Comparison of ENCODE assay signal across 16 cellular contexts in genomic region chr6:7047966-7048365, GRCh38. TPM values are rescaled to one million over a fixed set of nuclear protein-coding genes. Genes with fewer than 3 reads are reported as not detected.
DNase-seq lines count a peak whose midpoint lies in the region; ATAC-seq, FAIRE-seq and TF ChIP-seq lines count a peak whose summit lies in the region.
"Had no signal": no experiment of that assay in that cellular context is flagged by ENCODE, and none has a peak within 500 bp of the region (broad histone marks: within the 10 kb centered on the region; RNA-seq: fewer than 3 reads in every experiment).

No MANE protein-coding gene starts in this region.

- TF ChIP-seq POLR2A in K562 (conservative IDR thresholded peaks at IDR 0.05) (no peak), gastrocnemius medialis (IDR thresholded peaks at IDR 0.05) (no peak)

- H3K27ac ChIP-seq in K562 (ENCODE audit: extremely low read depth, low read depth, low read length) (peak overlapping the region; percentile 60), gastrocnemius medialis (peak overlapping the region in 3 of 4 donors; percentile 8 to 55 (median 44))
- H3K27ac ChIP-seq: 22Rv1, coronary artery, esophagus squamous epithelium had no signal

- TF ChIP-seq CTCF in K562 (IDR thresholded peaks at IDR 0.05 in 2 of 3, conservative IDR thresholded peaks at IDR 0.05 in 1 of 3; ENCODE audit: insufficient read depth in 2 of 3, low read depth in 1 of 3, low read length in 3 of 3) = no peak
- TF ChIP-seq CTCF in gastrocnemius medialis (IDR thresholded peaks at IDR 0.05 in 4 of 5, conservative IDR thresholded peaks at IDR 0.05 in 1 of 5) = no peak
- no peak for TF ChIP-seq CTCF in D721Med (IDR thresholded peaks at IDR 0.05; ENCODE audit: insufficient read depth, missing control alignments)

- no peak overlapping the region for H3K4me3 Mint-ChIP-seq in T-cell

- peak; percentile 8 to 33; a peak in 2 of 4 replicates for TF ChIP-seq RAD21 in K562 (CRISPR knock-in tag; conservative IDR thresholded peaks at IDR 0.05 in 1 of 2, IDR thresholded peaks at IDR 0.05 in 1 of 2)

- peak overlapping the region; percentile 81 for H2AFZ ChIP-seq in K562 (ENCODE audit: low read depth, low read length)

- DNase-seq in DMS53 (lab: John Stamatoyannopoulos, UW) (peak; percentile 14), DMS53 treated with DMSO at 0.1 percent for 48 hours (lab: John Stamatoyannopoulos, UW; ENCODE audit: unreplicated experiment) (no peak), MV-4-11 (lab: John Stamatoyannopoulos, UW) (peak; percentile 31), K562 (ENCODE audit: extremely low read depth in 1 of 4, low spot score in 3 of 4) (peak; percentile 41 to 77 (median 60)), gastrocnemius medialis (no peak), D721Med (ENCODE audit: insufficient read length, low spot score) (no peak), T-cell (no peak)
- no peak for DNase-seq in activated CD8-positive, alpha-beta memory T cell treated with anti-CD3 and anti-CD28 coated beads, Interleukin-2, amount 50 U/mL, for 48 hours
- DNase-seq: esophagus squamous epithelium, mesendoderm, NCI-H1417, NCI-H524, Right ventricle myocardium superior had no signal

- H3K27me3 Mint-ChIP-seq in T-cell = no peaks in the 10 kb centered on the region

- WGBS in K562 (ENCODE audit: insufficient coverage, low coverage, missing lambda C conversion rate) = 3% methylated on average over 3 of the region's 3 CpGs

- POLR2A ChIA-PET in K562 (lab: Yijun Ruan, JAX) = interaction anchor here (1.1 to 2.8 kb wide), 7 partner anchors 9 to 49 kb away, joined by 3 to 15 read pairs (median 3); no protein-coding TSS in a partner anchor
- POLR2A ChIA-PET in T-cell (lab: Charles Lee) = interaction anchor here in 1 of 2 donors (0.6 kb wide), 1 partner anchor 111 kb away, joined by 3 read pairs; no protein-coding TSS in a partner anchor

- peak; percentile 60 for TF ChIP-seq EP300 in K562 (IDR thresholded peaks at IDR 0.05; ENCODE audit: low read length)

- no TSS peak for BruUV-seq in K562 (replicated peaks; lab: Mats Ljungman, UMichigan)

- peak; percentile 60 for FAIRE-seq in K562 (lab: Jason Lieb, UNC)
- no peak for FAIRE-seq in D721Med (lab: Jason Lieb, UNC)

- H3K9me3 ChIP-seq in K562 (replicated peaks; ENCODE audit: control insufficient read depth, insufficient read depth, low read depth, low read length) (no peaks in the 10 kb centered on the region), gastrocnemius medialis (no peaks in the 10 kb centered on the region)
- H3K9me3 ChIP-seq: esophagus squamous epithelium had no signal

- H3K4me3 ChIP-seq in K562 (no peak overlapping the region), gastrocnemius medialis (no peak overlapping the region)
- H3K4me3 ChIP-seq: coronary artery, esophagus squamous epithelium had no signal

- H3K4me2 ChIP-seq in K562 (ENCODE audit: insufficient read depth, low read length) = no peak overlapping the region

- H3K4me1 ChIP-seq in K562 (replicated peaks in 1 of 2; ENCODE audit: control insufficient read depth in 2 of 2, insufficient read depth in 2 of 2, low read length in 2 of 2) = peaks cover 10 to 21% of the 10 kb centered on the region in 2 experiments
- H3K4me1 ChIP-seq in gastrocnemius medialis = peaks cover 16 to 22% of the 10 kb centered on the region in 2 donors

- no peak overlapping the region for H3K27ac Mint-ChIP-seq in T-cell
- H3K27ac Mint-ChIP-seq: activated naive CD4-positive, alpha-beta T cell treated with anti-CD3 and anti-CD28 coated beads, Interleukin-2, amount 50 U/mL, for 72 hours had no signal

- peak; percentile 92 for ATAC-seq in K562
- ATAC-seq in gastrocnemius medialis = no peak
- ATAC-seq in T-cell (replicated peaks in 1 of 4) = no peak
- ATAC-seq: activated naive CD4-positive, alpha-beta T cell treated with anti-CD3 and anti-CD28 coated beads, Interleukin-2, amount 50 U/mL, for 72 hours had no signal

- in situ Hi-C loops in K562 (cut with MboI) (no loop called here), gastrocnemius medialis (cut with MboI; ENCODE audit: low sequenced_read_pairs in 4 of 4) (loop anchor here in 1 of 4 donors (10.0 kb wide), 1 partner anchor 123 kb away; no protein-coding TSS in a partner anchor)

- intact Hi-C loops in K562 (cut with micrococcal nuclease) = no loop called here
- intact Hi-C loops in gastrocnemius medialis (cut with DNase I; ENCODE audit: low total_unique reads) = no loop called here

- H3K9me3 Mint-ChIP-seq in T-cell = no peaks in the 10 kb centered on the region
- H3K9me3 Mint-ChIP-seq: activated naive CD4-positive, alpha-beta T cell treated with anti-CD3 and anti-CD28 coated beads, Interleukin-2, amount 50 U/mL, for 72 hours had no signal

- peaks cover 6 to 13% (median 10%) of the 10 kb centered on the region in 3 donors for H3K4me1 Mint-ChIP-seq in T-cell

- H3K9me1 ChIP-seq in K562 (ENCODE audit: control insufficient read depth, insufficient read depth, low read length) = no peaks in the 10 kb centered on the region

- H4K20me1 ChIP-seq in K562 (replicated peaks; ENCODE audit: control insufficient read depth, insufficient read depth, low read length) = no peaks in the 10 kb centered on the region

- no peaks in the 10 kb centered on the region for H3K79me2 ChIP-seq in K562 (ENCODE audit: control insufficient read depth, insufficient read depth, low read length)

- H3K36me3 ChIP-seq in K562 (ENCODE audit: control insufficient read depth, insufficient read depth, low read length) (no peaks in the 10 kb centered on the region), gastrocnemius medialis (no peaks in the 10 kb centered on the region)
- H3K36me3 ChIP-seq: esophagus squamous epithelium had no signal

- CTCF ChIA-PET in K562 (lab: Yijun Ruan, JAX; ENCODE audit: low intra/inter-chr PET ratio) = no interaction called here
- CTCF ChIA-PET in T-cell (lab: Charles Lee) = interaction anchor here (0.6 to 0.7 kb wide), 2 partner anchors 12 to 19 kb away, joined by 3 to 5 read pairs; no protein-coding TSS in a partner anchor

- H3K9ac ChIP-seq in K562 (ENCODE audit: insufficient read depth in 1 of 2, low read depth in 2 of 2, low read length in 2 of 2) = peak overlapping the region in 1 of 2 experiments; percentile 41; a peak in 2 of 4 replicates

- H3K27me3 ChIP-seq in K562 (ENCODE audit: control insufficient read depth in 2 of 2, insufficient read depth in 2 of 2, low read length in 2 of 2) (no peaks in the 10 kb centered on the region), gastrocnemius medialis (no peaks in the 10 kb centered on the region)
- H3K27me3 ChIP-seq: esophagus squamous epithelium had no signal

- H3K36me3 Mint-ChIP-seq in T-cell = no peaks in the 10 kb centered on the region
- H3K36me3 Mint-ChIP-seq: activated naive CD4-positive, alpha-beta T cell treated with anti-CD3 and anti-CD28 coated beads, Interleukin-2, amount 50 U/mL, for 72 hours had no signal

TF ChIP-seq in K562, 482 proteins besides CTCF, POLR2A, EP300 and RAD21 (continues in another document):
- TF ChIP-seq SPI1 (IDR thresholded peaks at IDR 0.05; ENCODE audit: borderline replicate concordance, low read depth, low read length) (peak; percentile 31; the same call in 1 of the 2 replicates), FOXK2 (conservative IDR thresholded peaks at IDR 0.05 in 1 of 2, IDR thresholded peaks at IDR 0.05 in 1 of 2; ENCODE audit: low read depth in 2 of 2) (peak in 1 of 2 experiments; percentile 47; a peak in 1 of 4 replicates), HOXB6 (CRISPR knock-in tag; IDR thresholded peaks at IDR 0.05; ENCODE audit: borderline replicate concordance) (no peak), TRIM28 (IDR thresholded peaks at IDR 0.05) (0 out of 2 replicates have a peak, but pooled peaks have one; percentile 34)
- TF ChIP-seq, protein P1, sequence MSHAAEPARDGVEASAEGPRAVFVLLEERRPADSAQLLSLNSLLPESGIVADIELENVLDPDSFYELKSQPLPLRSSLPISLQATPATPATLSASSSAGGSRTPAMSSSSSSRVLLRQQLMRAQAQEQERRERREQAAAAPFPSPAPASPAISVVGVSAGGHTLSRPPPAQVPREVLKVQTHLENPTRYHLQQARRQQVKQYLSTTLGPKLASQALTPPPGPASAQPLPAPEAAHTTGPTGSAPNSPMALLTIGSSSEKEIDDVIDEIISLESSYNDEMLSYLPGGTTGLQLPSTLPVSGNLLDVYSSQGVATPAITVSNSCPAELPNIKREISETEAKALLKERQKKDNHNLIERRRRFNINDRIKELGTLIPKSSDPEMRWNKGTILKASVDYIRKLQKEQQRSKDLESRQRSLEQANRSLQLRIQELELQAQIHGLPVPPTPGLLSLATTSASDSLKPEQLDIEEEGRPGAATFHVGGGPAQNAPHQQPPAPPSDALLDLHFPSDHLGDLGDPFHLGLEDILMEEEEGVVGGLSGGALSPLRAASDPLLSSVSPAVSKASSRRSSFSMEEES (CRISPR knock-in tag; IDR thresholded peaks at IDR 0.05) = peak; percentile 7; the same call in 1 of the 2 replicates
- TF ChIP-seq, protein P2, sequence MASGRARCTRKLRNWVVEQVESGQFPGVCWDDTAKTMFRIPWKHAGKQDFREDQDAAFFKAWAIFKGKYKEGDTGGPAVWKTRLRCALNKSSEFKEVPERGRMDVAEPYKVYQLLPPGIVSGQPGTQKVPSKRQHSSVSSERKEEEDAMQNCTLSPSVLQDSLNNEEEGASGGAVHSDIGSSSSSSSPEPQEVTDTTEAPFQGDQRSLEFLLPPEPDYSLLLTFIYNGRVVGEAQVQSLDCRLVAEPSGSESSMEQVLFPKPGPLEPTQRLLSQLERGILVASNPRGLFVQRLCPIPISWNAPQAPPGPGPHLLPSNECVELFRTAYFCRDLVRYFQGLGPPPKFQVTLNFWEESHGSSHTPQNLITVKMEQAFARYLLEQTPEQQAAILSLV (tag; IDR thresholded peaks at IDR 0.05) = no peak

RNA-seq across cellular contexts. Expression of gene RREB1, which starts 59.8 kb away (rescaled TPM):
- total RNA-seq in K562 (2011; cell fraction: chromatin; rRNA removed; ENCODE audit: low replicate concordance) = 128 and 141 TPM in 2 replicates
- total RNA-seq in K562 (2011; cell fraction: nucleolus; rRNA removed) = 88.6 and 91.1 TPM in 2 replicates
- total RNA-seq in K562 (2011; cell fraction: nucleoplasm; rRNA removed) = 120 and 166 TPM in 2 replicates
- 19.3 and 34.7 TPM in 2 replicates for total RNA-seq in K562 (2014; rRNA removed)
- 24.3 and 25.0 TPM in 2 replicates for total RNA-seq in K562 (2014; rRNA removed; fragmentation: Illumina TruSeq; extraction: Trizol)
- total RNA-seq in K562 (2015; rRNA removed; fragmentation: Illumina TruSeq; extraction: Trizol) = 21.9 and 22.1 TPM in 2 replicates
- total RNA-seq in K562 (2021) = 64.2 and 65.7 TPM in 2 replicates
- 5.2 and 6.0 TPM in 2 replicates for polyA plus RNA-seq in K562 (2011; rRNA removed)
- polyA plus RNA-seq in K562 (2011; cell fraction: cytosol; rRNA removed) = 5.6 and 6.8 TPM in 2 replicates
- 25.5 and 29.7 TPM in 2 replicates for polyA plus RNA-seq in K562 (2011; cell fraction: nucleus; rRNA removed)
- polyA plus RNA-seq in K562 (2012) = 20.6 and 20.9 TPM in 2 replicates
- polyA plus RNA-seq in K562 (2014; fragmentation: Illumina TruSeq; extraction: Trizol) = 23.6 and 25.9 TPM in 2 replicates
- 1 to 10 TPM; 3.3 to 4.8 TPM for polyA plus RNA-seq in K562 (2014; fragmentation: Nextera tagmentation; extraction: Ambion mirVana)
- 15.6 and 19.6 TPM in 2 replicates for polyA plus RNA-seq in K562 (2014; rRNA removed)
- 42.2 and 45.2 TPM in 2 replicates for polyA minus RNA-seq in K562 (2011; rRNA and poly(A)+ RNA removed)
- polyA minus RNA-seq in K562 (2011; cell fraction: cytosol; rRNA and poly(A)+ RNA removed) = 34.1 and 47.8 TPM in 2 replicates
- 48.1 and 74.3 TPM in 2 replicates for polyA minus RNA-seq in K562 (2011; cell fraction: nucleus; rRNA and poly(A)+ RNA removed)
- total RNA-seq in gastrocnemius medialis = 10 to 100 TPM; 18.0 to 41.3 (median 39.2) TPM
- 10 to 100 TPM; 38.1 to 50.1 (median 39.6) TPM for total RNA-seq in T-cell

Comparison
In these comparisons a context has a peak if more than half of its experiments do, and no peak if none do; other contexts are left out.
1. DNase-seq: peak in DMS53 (single experiment), MV-4-11 (single experiment) and K562 (4 of 4); none in DMS53 treated with DMSO at 0.1 percent for 48 hours (single experiment), gastrocnemius medialis (0 of 2), D721Med (single experiment), T-cell (0 of 34) and activated CD8-positive, alpha-beta memory T cell treated with anti-CD3 and anti-CD28 coated beads, Interleukin-2, amount 50 U/mL, for 48 hours (single experiment).